In genomic region chr7:100428967-100429636, GRCh38 we compare ENCODE assay signal across 8 cellular contexts. TPM values are rescaled to one million over a fixed set of nuclear protein-coding genes. Genes with fewer than 3 reads are reported as not detected.
A peak's percentile ranks its signal among the peaks of the same experiment; 100 is the strongest.
DNase-seq lines count a peak whose midpoint lies in the region; ATAC-seq and TF ChIP-seq lines count a peak whose summit lies in the region.

No MANE protein-coding gene starts in this region.

- H3K9ac ChIP-seq in PC-3 (ENCODE audit: low read length): peak overlapping the region; percentile 99

- no peaks in the 10 kb centered on the region for H3K27me3 ChIP-seq in PC-3 (ENCODE audit: low read length)

- CTCF ChIA-PET in PC-3 (lab: Charles Lee): interaction anchor here (0.6 to 1.6 kb wide), 4 partner anchors 22 to 184 kb away, joined by 3 to 8 read pairs (median 6); no protein-coding TSS in a partner anchor

- peaks cover 23% of the 10 kb centered on the region for H3K4me1 ChIP-seq in PC-3 (ENCODE audit: insufficient read depth, low read length)
- peaks cover 26% of the 10 kb centered on the region for H3K4me1 ChIP-seq in mucosa of descending colon (ENCODE audit: low read depth)

- H3K27ac ChIP-seq in PC-3 (ENCODE audit: low read length): peak overlapping the region; percentile 98

- H3K27me3 Mint-ChIP-seq in activated T-cell treated with anti-CD3 and anti-CD28 coated beads, Interleukin-2, amount 50 U/mL, for 24 hours: peaks cover 4% of the 10 kb centered on the region

- POLR2A ChIA-PET in PC-3 (lab: Charles Lee; ENCODE audit: unreplicated experiment): interaction anchor here (0.6 to 1.1 kb wide), 7 partner anchors 11 to 823 kb away, joined by 3 to 4 read pairs (median 3); partner anchors contain the start of gene MOSPD3

- H2AFZ ChIP-seq in PC-3 (ENCODE audit: low read length): peak overlapping the region; percentile 90

- H3K9me3 ChIP-seq in PC-3 (ENCODE audit: low read length) (no peaks in the 10 kb centered on the region), mucosa of descending colon (no peaks in the 10 kb centered on the region)

- H3K9me2 ChIP-seq in PC-3 (replicated peaks; ENCODE audit: low read length): no peaks in the 10 kb centered on the region

- no peaks in the 10 kb centered on the region for H3F3A ChIP-seq in PC-3 (ENCODE audit: low read length, unreplicated experiment)

- peaks cover 49% of the 10 kb centered on the region for H3K79me2 ChIP-seq in PC-3 (ENCODE audit: low read length)

- peaks cover 57% of the 10 kb centered on the region for H3K36me3 Mint-ChIP-seq in activated T-cell treated with anti-CD3 and anti-CD28 coated beads, Interleukin-2, amount 50 U/mL, for 24 hours (ENCODE audit: low read depth)

- peaks cover 16% of the 10 kb centered on the region for H3K36me3 ChIP-seq in PC-3 (ENCODE audit: low read depth, low read length)
- peaks cover 7% of the 10 kb centered on the region for H3K36me3 ChIP-seq in mucosa of descending colon (ENCODE audit: low read depth)

- no peaks in the 10 kb centered on the region for H3K9me3 Mint-ChIP-seq in activated T-cell treated with anti-CD3 and anti-CD28 coated beads, Interleukin-2, amount 50 U/mL, for 24 hours

- H3K4me2 ChIP-seq in PC-3 (ENCODE audit: low read length): peak overlapping the region; percentile 95

- peak overlapping the region; percentile 100 for H3K27ac Mint-ChIP-seq in activated T-cell treated with anti-CD3 and anti-CD28 coated beads, Interleukin-2, amount 50 U/mL, for 24 hours

- H4K20me1 ChIP-seq in PC-3 (ENCODE audit: low read length): no peaks in the 10 kb centered on the region

- H3K4me3 ChIP-seq in Jurkat, Clone E6-1 (ENCODE audit: low read length): peak overlapping the region; percentile 69
- peak overlapping the region; percentile 80 for H3K4me3 ChIP-seq in PC-3 (ENCODE audit: low read length)
- H3K4me3 ChIP-seq in epithelial cell of proximal tubule (ENCODE audit: low read depth, low read length): peak overlapping the region; percentile 92
- peak overlapping the region; percentile 75 for H3K4me3 ChIP-seq in mucosa of descending colon

- no peak for TF ChIP-seq CTCF in PC-3 (conservative IDR thresholded peaks at IDR 0.05; ENCODE audit: low read depth, low read length)
- TF ChIP-seq CTCF in epithelial cell of proximal tubule (conservative IDR thresholded peaks at IDR 0.05; ENCODE audit: low read depth, low read length): no peak
- no peak for TF ChIP-seq CTCF in mucosa of descending colon (IDR thresholded peaks at IDR 0.05)

- intact Hi-C loops in PC-3 (cut with micrococcal nuclease): loop anchor here (1.0 kb wide), 1 partner anchor 157 kb away; the partner anchor contains the start of genes FBXO24 and LRCH4
- intact Hi-C loops in mucosa of descending colon (cut with DNase I, micrococcal nuclease): loop anchor here in 1 of 2 donors (5.0 kb wide), 1 partner anchor 297 kb away; no protein-coding TSS in a partner anchor

- DNase-seq in DMS 273 (lab: John Stamatoyannopoulos, UW; ENCODE audit: unreplicated experiment) (peak; percentile 100), PC-3 (peak; percentile 99), epithelial cell of proximal tubule (ENCODE audit: low read depth) (peak; percentile 89), mucosa of descending colon (peak; percentile 100)
- peak; percentile 99 for DNase-seq in Jurkat, Clone E6-1 (ENCODE audit: low read depth, low spot score)
- peak; percentile 100 for DNase-seq in activated T-cell treated with anti-CD3 and anti-CD28 coated beads, Interleukin-2, amount 50 U/mL, for 24 hours
- peak; percentile 100 for DNase-seq in stimulated activated CD8-positive, alpha-beta memory T cell treated with anti-CD3 and anti-CD28 coated beads, Interleukin-4, amount 100 ng/mL, for 1 hour (ENCODE audit: low read depth in 2 of 2, low spot score in 1 of 2)

- peak overlapping the region; percentile 97 for H3K4me3 Mint-ChIP-seq in activated T-cell treated with anti-CD3 and anti-CD28 coated beads, Interleukin-2, amount 50 U/mL, for 24 hours

- ATAC-seq in GM21576 (IDR thresholded peaks at IDR 0.05; ENCODE audit: unreplicated experiment) (peak; percentile 45), PC-3 (peak; percentile 71), mucosa of descending colon (peak; percentile 82)

- H3K4me1 Mint-ChIP-seq in activated T-cell treated with anti-CD3 and anti-CD28 coated beads, Interleukin-2, amount 50 U/mL, for 24 hours (ENCODE audit: low read depth): peaks cover 46% of the 10 kb centered on the region

- TSS peak; percentile 69 for BruUV-seq in PC-3 (replicated peaks; lab: Mats Ljungman, UMichigan)

RNA-seq across cellular contexts. Expression of gene MEPCE, which starts 0.5 kb away (rescaled TPM):
- 57.8 TPM for polyA plus RNA-seq in Jurkat, Clone E6-1 (2012; ENCODE audit: insufficient read depth, insufficient read length)
- 35.1 and 36.0 TPM in 2 replicates for total RNA-seq in PC-3 (2014; rRNA removed)
- 26.5 and 34.1 TPM in 2 replicates for total RNA-seq in epithelial cell of proximal tubule
- 10 to 100 TPM; 29.3 to 46.8 (median 35.2) TPM for total RNA-seq in mucosa of descending colon

RNA-seq across cellular contexts. Expression of gene ZCWPW1, which starts 0.6 kb away (rescaled TPM):
- 6.2 TPM for polyA plus RNA-seq in Jurkat, Clone E6-1 (2012; ENCODE audit: insufficient read depth, insufficient read length)
- total RNA-seq in PC-3 (2014; rRNA removed) (1.4 and 2.2 TPM in 2 replicates), epithelial cell of proximal tubule (0.65 and 3.8 TPM in 2 replicates), mucosa of descending colon (1 to 10 TPM; 1.8 to 6.1 (median 2.3) TPM)

RNA-seq across cellular contexts. Expression of gene PPP1R35, which starts 7.2 kb away (rescaled TPM):
- 88.7 TPM for polyA plus RNA-seq in Jurkat, Clone E6-1 (2012; ENCODE audit: insufficient read depth, insufficient read length)
- 36.1 and 51.1 TPM in 2 replicates for total RNA-seq in PC-3 (2014; rRNA removed)
- 78.6 and 127 TPM in 2 replicates for total RNA-seq in epithelial cell of proximal tubule
- total RNA-seq in mucosa of descending colon: 10 to 100 TPM; 28.2 to 40.0 (median 28.9) TPM

RNA-seq across cellular contexts. Expression of gene SPACDR, which starts 35.0 kb away (rescaled TPM):
- polyA plus RNA-seq in Jurkat, Clone E6-1 (2012; ENCODE audit: insufficient read depth, insufficient read length): not detected
- 0.11 and 2.5 TPM in 2 replicates for total RNA-seq in PC-3 (2014; rRNA removed)
- total RNA-seq in epithelial cell of proximal tubule: 0.65 TPM in 1 of 2 replicates, not detected in the other
- total RNA-seq in mucosa of descending colon: 1 to 10 TPM in 1 of 3 donors, under 1 TPM in 2; 0.43 to 1.0 (median 0.96) TPM

RNA-seq across cellular contexts. Expression of gene TSC22D4, which starts 49.9 kb away (rescaled TPM):
- 32.2 TPM for polyA plus RNA-seq in Jurkat, Clone E6-1 (2012; ENCODE audit: insufficient read depth, insufficient read length)
- 57.1 and 66.1 TPM in 2 replicates for total RNA-seq in PC-3 (2014; rRNA removed)
- 36.6 and 45.4 TPM in 2 replicates for total RNA-seq in epithelial cell of proximal tubule
- 10 to 100 TPM; 45.1 to 65.2 (median 64.8) TPM for total RNA-seq in mucosa of descending colon

Comparison
In these comparisons a context has a peak if more than half of its experiments do, and no peak if none do; other contexts are left out.
1. Peak in every context shown above with its lines: DNase-seq, ATAC-seq, H3K4me3 ChIP-seq and H3K27ac ChIP-seq.